ENCODE assay signal across 1 cellular context in genomic region chr14:101062065-101062450, GRCh38.
TF ChIP-seq lines count a peak whose summit lies in the region.

No MANE protein-coding gene starts in this region.

TF ChIP-seq in HepG2, 621 proteins besides CTCF, POLR2A, EP300 and RAD21 (continued from another document):
- TF ChIP-seq, protein P1, sequence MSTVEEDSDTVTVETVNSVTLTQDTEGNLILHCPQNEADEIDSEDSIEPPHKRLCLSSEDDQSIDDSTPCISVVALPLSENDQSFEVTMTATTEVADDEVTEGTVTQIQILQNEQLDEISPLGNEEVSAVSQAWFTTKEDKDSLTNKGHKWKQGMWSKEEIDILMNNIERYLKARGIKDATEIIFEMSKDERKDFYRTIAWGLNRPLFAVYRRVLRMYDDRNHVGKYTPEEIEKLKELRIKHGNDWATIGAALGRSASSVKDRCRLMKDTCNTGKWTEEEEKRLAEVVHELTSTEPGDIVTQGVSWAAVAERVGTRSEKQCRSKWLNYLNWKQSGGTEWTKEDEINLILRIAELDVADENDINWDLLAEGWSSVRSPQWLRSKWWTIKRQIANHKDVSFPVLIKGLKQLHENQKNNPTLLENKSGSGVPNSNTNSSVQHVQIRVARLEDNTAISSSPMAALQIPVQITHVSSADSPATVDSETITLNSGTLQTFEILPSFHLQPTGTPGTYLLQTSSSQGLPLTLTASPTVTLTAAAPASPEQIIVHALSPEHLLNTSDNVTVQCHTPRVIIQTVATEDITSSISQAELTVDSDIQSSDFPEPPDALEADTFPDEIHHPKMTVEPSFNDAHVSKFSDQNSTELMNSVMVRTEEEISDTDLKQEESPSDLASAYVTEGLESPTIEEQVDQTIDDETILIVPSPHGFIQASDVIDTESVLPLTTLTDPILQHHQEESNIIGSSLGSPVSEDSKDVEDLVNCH (CRISPR knock-in tag; IDR thresholded peaks at IDR 0.05): no peak
- TF ChIP-seq ZNF572 (CRISPR knock-in tag; IDR thresholded peaks at IDR 0.05): no peak
